6 cellular contexts compared by ENCODE assay signal in the genomic region with DNA sequence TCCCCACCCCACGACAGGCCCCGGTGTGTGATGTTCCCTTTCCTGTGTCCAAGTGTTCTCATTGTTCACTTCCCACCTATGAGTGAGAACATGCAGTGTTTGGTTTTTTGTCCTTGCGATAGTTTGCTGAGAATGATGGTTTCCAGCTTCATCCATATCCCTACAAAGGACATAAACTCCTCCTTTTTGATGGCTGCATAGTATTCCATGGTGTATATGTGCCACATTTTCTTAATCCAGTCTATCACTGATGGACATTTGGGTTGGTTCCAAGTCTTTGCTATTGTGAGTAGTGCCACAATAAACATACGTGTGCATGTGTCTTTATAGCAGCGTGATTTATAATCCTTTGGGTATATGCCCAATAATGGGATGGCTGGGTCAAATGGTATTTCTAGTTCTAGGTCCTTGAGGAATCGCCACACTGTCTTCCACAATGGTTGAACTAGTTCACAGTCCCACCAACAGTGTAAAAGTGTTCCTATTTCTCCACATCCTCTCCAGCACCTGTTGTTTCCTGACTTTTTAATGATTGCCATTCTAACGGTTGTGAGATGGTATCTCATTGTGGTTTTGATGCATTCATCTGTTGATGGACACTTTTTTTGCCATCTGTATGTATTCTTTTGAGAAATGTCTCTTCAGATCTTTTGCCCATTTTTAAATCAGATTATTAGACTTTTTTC. TPM values are rescaled to one million over a fixed set of nuclear protein-coding genes. Genes with fewer than 3 reads are reported as not detected.
DNase-seq lines count a peak whose midpoint lies in the region; ATAC-seq, FAIRE-seq and TF ChIP-seq lines count a peak whose summit lies in the region.
"Not testable (repeated sequence)": the region's sequence is repeated elsewhere in the genome, so short reads cannot be mapped to it uniquely, and the experiment has no call there.

No MANE protein-coding gene starts in this region.

- not testable (repeated sequence) for H3K27me3 Mint-ChIP-seq in CD4-positive, alpha-beta T cell; T-cell; activated naive CD8-positive, alpha-beta T cell; effector memory CD8-positive, alpha-beta T cell; naive thymus-derived CD4-positive, alpha-beta T cell

- peaks cover 43% of the 10 kb centered on the region for H3K4me1 Mint-ChIP-seq in CD4-positive, alpha-beta T cell (ENCODE audit: low read depth)
- peaks cover 31 to 38% (median 35%) of the 10 kb centered on the region in 3 donors for H3K4me1 Mint-ChIP-seq in T-cell
- peaks cover 23% of the 10 kb centered on the region for H3K4me1 Mint-ChIP-seq in activated naive CD8-positive, alpha-beta T cell (ENCODE audit: low read depth)
- peaks cover 15 to 33% of the 10 kb centered on the region in 2 donors for H3K4me1 Mint-ChIP-seq in effector memory CD8-positive, alpha-beta T cell (ENCODE audit: low read depth in 2 of 2)
- H3K4me1 Mint-ChIP-seq in naive thymus-derived CD4-positive, alpha-beta T cell = peaks cover 9 to 45% (median 31%) of the 10 kb centered on the region in 7 donors

- not testable (repeated sequence) for DNase-seq in CD4-positive, alpha-beta T cell; GM19239 (ENCODE audit: insufficient read length, low spot score); T-cell; effector memory CD8-positive, alpha-beta T cell; naive thymus-derived CD4-positive, alpha-beta T cell

- intact Hi-C loops in CD4-positive, alpha-beta T cell (cut with DNase I, micrococcal nuclease) = loop anchor here in 1 of 2 experiments (5.0 to 10.0 kb wide), 2 partner anchors 34 to 202 kb away; no protein-coding TSS in a partner anchor
- intact Hi-C loops in naive thymus-derived CD4-positive, alpha-beta T cell (cut with micrococcal nuclease) = loop anchor here (2.0 kb wide), 1 partner anchor 14 kb away; no protein-coding TSS in a partner anchor

- not testable (repeated sequence) for H3K27me3 ChIP-seq in CD4-positive, alpha-beta T cell (ENCODE audit: control insufficient read depth, insufficient read depth, low read length); naive thymus-derived CD4-positive, alpha-beta T cell (ENCODE audit: control insufficient read depth in 2 of 2, insufficient read depth in 2 of 2, low read length in 2 of 2)

- H3K4me3 ChIP-seq in naive thymus-derived CD4-positive, alpha-beta T cell (ENCODE audit: low read length) = not testable (repeated sequence)

- not testable (repeated sequence) for H3K9me3 ChIP-seq in CD4-positive, alpha-beta T cell (ENCODE audit: control insufficient read depth, low read length); naive thymus-derived CD4-positive, alpha-beta T cell (ENCODE audit: control insufficient read depth in 2 of 3, low read length in 3 of 3)

- peaks cover 98% of the 10 kb centered on the region for H3K36me3 Mint-ChIP-seq in CD4-positive, alpha-beta T cell (ENCODE audit: low read depth)
- peaks cover 71% of the 10 kb centered on the region for H3K36me3 Mint-ChIP-seq in T-cell
- peaks cover 29% of the 10 kb centered on the region for H3K36me3 Mint-ChIP-seq in activated naive CD8-positive, alpha-beta T cell
- H3K36me3 Mint-ChIP-seq in effector memory CD8-positive, alpha-beta T cell (ENCODE audit: insufficient read depth) = peaks cover 86% of the 10 kb centered on the region
- peaks cover 27 to 56% (median 54%) of the 10 kb centered on the region in 5 donors for H3K36me3 Mint-ChIP-seq in naive thymus-derived CD4-positive, alpha-beta T cell

- not testable (repeated sequence) for H3K4me1 ChIP-seq in naive thymus-derived CD4-positive, alpha-beta T cell (ENCODE audit: control insufficient read depth in 2 of 2, insufficient read depth in 2 of 2, low read length in 2 of 2)

- FAIRE-seq in GM19239 (lab: Jason Lieb, UNC) = peak; percentile 51

- peak overlapping the region; percentile 37 for H3K27ac Mint-ChIP-seq in CD4-positive, alpha-beta T cell
- H3K27ac Mint-ChIP-seq in T-cell = peak overlapping the region; percentile 41 to 54
- peak overlapping the region; percentile 69 for H3K27ac Mint-ChIP-seq in activated naive CD8-positive, alpha-beta T cell
- peak overlapping the region; percentile 42 to 69 for H3K27ac Mint-ChIP-seq in effector memory CD8-positive, alpha-beta T cell
- peak overlapping the region in 7 of 9 donors; percentile 17 to 90 (median 59) for H3K27ac Mint-ChIP-seq in naive thymus-derived CD4-positive, alpha-beta T cell

- not testable (repeated sequence) for TF ChIP-seq CTCF in CD4-positive, alpha-beta T cell (IDR thresholded peaks at IDR 0.05)

- ATAC-seq in CD4-positive, alpha-beta T cell (ENCODE audit: poor library complexity); T-cell (replicated peaks in 1 of 4); effector memory CD8-positive, alpha-beta T cell (replicated peaks); naive thymus-derived CD4-positive, alpha-beta T cell: not testable (repeated sequence)

- POLR2A ChIA-PET in CD4-positive, alpha-beta T cell (lab: Charles Lee); naive thymus-derived CD4-positive, alpha-beta T cell (lab: Charles Lee): not testable (repeated sequence)
- POLR2A ChIA-PET in T-cell (lab: Charles Lee) = interaction anchor here in 1 of 2 donors (0.6 kb wide), 2 partner anchors 59 to 603 kb away, joined by 3 to 4 read pairs; no protein-coding TSS in a partner anchor

- not testable (repeated sequence) for H3K27ac ChIP-seq in CD4-positive, alpha-beta T cell (ENCODE audit: low read depth, low read length); naive thymus-derived CD4-positive, alpha-beta T cell (ENCODE audit: low read depth, low read length)

- H3K9me3 Mint-ChIP-seq in CD4-positive, alpha-beta T cell; activated naive CD8-positive, alpha-beta T cell (ENCODE audit: low read depth); effector memory CD8-positive, alpha-beta T cell: not testable (repeated sequence)
- H3K9me3 Mint-ChIP-seq in T-cell = peaks cover 0 to 10% (median 0%) of the 10 kb centered on the region in 3 donors
- H3K9me3 Mint-ChIP-seq in naive thymus-derived CD4-positive, alpha-beta T cell = peaks cover 0 to 14% (median 5%) of the 10 kb centered on the region in 11 donors

- H3K36me3 ChIP-seq in naive thymus-derived CD4-positive, alpha-beta T cell (ENCODE audit: control insufficient read depth in 2 of 3, insufficient read depth in 3 of 3, low read length in 3 of 3) = peaks cover 14 to 44% (median 14%) of the 10 kb centered on the region in 3 experiments

- not testable (repeated sequence) for H3K4me3 Mint-ChIP-seq in CD4-positive, alpha-beta T cell; T-cell; activated naive CD8-positive, alpha-beta T cell; effector memory CD8-positive, alpha-beta T cell; naive thymus-derived CD4-positive, alpha-beta T cell

- CTCF ChIA-PET in CD4-positive, alpha-beta T cell (lab: Charles Lee); naive thymus-derived CD4-positive, alpha-beta T cell (lab: Charles Lee): not testable (repeated sequence)
- CTCF ChIA-PET in T-cell (lab: Charles Lee) = interaction anchor here in 1 of 2 donors (0.5 kb wide), 1 partner anchor 1859 kb away, joined by 3 read pairs; no protein-coding TSS in a partner anchor

RNA-seq across cellular contexts. Expression of gene MIER1, which starts 41.5 kb away (rescaled TPM):
- total RNA-seq in CD4-positive, alpha-beta T cell = 100 to 1,000 TPM; 106 to 107 TPM
- 10 to 100 TPM; 55.3 to 77.1 (median 58.1) TPM for total RNA-seq in T-cell
- total RNA-seq in naive thymus-derived CD4-positive, alpha-beta T cell = 10 to 100 TPM; 51.5 to 73.6 (median 70.9) TPM
- polyA plus RNA-seq in naive thymus-derived CD4-positive, alpha-beta T cell = 10 to 100 TPM; 35.8 to 48.2 TPM

RNA-seq across cellular contexts. Expression of gene DNAI4, which starts 41.7 kb away (rescaled TPM):
- 1 to 10 TPM; 5.0 to 8.8 TPM for total RNA-seq in CD4-positive, alpha-beta T cell
- 10 to 100 TPM in 1 of 5 donors, 1 to 10 TPM in 4; 5.6 to 11.7 (median 7.7) TPM for total RNA-seq in T-cell
- 10 to 100 TPM in 1 of 5 experiments, 1 to 10 TPM in 4; 1.3 to 10.7 (median 9.7) TPM for total RNA-seq in naive thymus-derived CD4-positive, alpha-beta T cell
- 1 to 10 TPM; 2.2 to 2.3 TPM for polyA plus RNA-seq in naive thymus-derived CD4-positive, alpha-beta T cell
